20 cellular contexts compared by ENCODE assay signal in genomic region chr11:111840143-111840542, GRCh38. TPM values are rescaled to one million over a fixed set of nuclear protein-coding genes. Genes with fewer than 3 reads are reported as not detected.
DNase-seq lines count a peak whose midpoint lies in the region; ATAC-seq and TF ChIP-seq lines count a peak whose summit lies in the region.
"Had no signal": no experiment of that assay in that cellular context is flagged by ENCODE, and none has a peak within 500 bp of the region (broad histone marks: within the 10 kb centered on the region; RNA-seq: fewer than 3 reads in every experiment).

No MANE protein-coding gene starts in this region.

- 75% methylated on average over 1 of the region's 1 CpG for WGBS in hepatocyte (ENCODE audit: low lambda C conversion rate, missing lambda C conversion rate)
- WGBS in aorta, 2 donors = 95 to 96% methylated on average over 1 of the region's 1 CpG

- no peak overlapping the region for H3K4me3 ChIP-seq in GM23338
- H3K4me3 ChIP-seq in adipocyte (ENCODE audit: low read length) = peak overlapping the region; percentile 47
- no peak overlapping the region for H3K4me3 ChIP-seq in hepatocyte
- no peak overlapping the region for H3K4me3 ChIP-seq in aorta (ENCODE audit: low read length in 2 of 2)

- H3K27ac Mint-ChIP-seq in GM23338 = no peak overlapping the region
- no peak overlapping the region for H3K27ac Mint-ChIP-seq in stimulated activated naive B cell treated with anti-CD40 and anti-IgM and Interleukin-4, amounts not matched to agents 10 μg/mL and 1 μg/mL and 100 μg/mL, for 72 hours
- H3K27ac Mint-ChIP-seq: activated naive CD4-positive, alpha-beta T cell treated with anti-CD3 and anti-CD28 coated beads, Interleukin-2, amount 50 U/mL, for 24 hours; natural killer cell treated with Interleukin-12 subunit alpha and Interleukin-12 subunit beta and Interleukin-15 and Interleukin-18, amount 100 ng/mL, for 72 hours had no signal

- peaks cover 4% of the 10 kb centered on the region; the same call in 1 of the 3 replicates for H3K36me3 Mint-ChIP-seq in GM23338 (ENCODE audit: low read depth)
- peaks cover 17 to 38% of the 10 kb centered on the region in 2 donors for H3K36me3 Mint-ChIP-seq in stimulated activated naive B cell treated with anti-CD40 and anti-IgM and Interleukin-4, amounts not matched to agents 10 μg/mL and 1 μg/mL and 100 μg/mL, for 72 hours

- H3K79me2 ChIP-seq in GM23338 (replicated peaks; ENCODE audit: insufficient read depth) (no peaks in the 10 kb centered on the region), hepatocyte (no peaks in the 10 kb centered on the region)

- H3K9me3 Mint-ChIP-seq in GM23338 = no peaks in the 10 kb centered on the region
- no peaks in the 10 kb centered on the region for H3K9me3 Mint-ChIP-seq in stimulated activated naive B cell treated with anti-CD40 and anti-IgM and Interleukin-4, amounts not matched to agents 10 μg/mL and 1 μg/mL and 100 μg/mL, for 72 hours
- H3K9me3 Mint-ChIP-seq: activated naive CD4-positive, alpha-beta T cell treated with anti-CD3 and anti-CD28 coated beads, Interleukin-2, amount 50 U/mL, for 24 hours; natural killer cell treated with Interleukin-12 subunit alpha and Interleukin-12 subunit beta and Interleukin-15 and Interleukin-18, amount 100 ng/mL, for 72 hours had no signal

- TF ChIP-seq CTCF in GM23338 (conservative IDR thresholded peaks at IDR 0.05; ENCODE audit: low read depth in 2 of 2) (no peak), hepatocyte (IDR thresholded peaks at IDR 0.05; ENCODE audit: poor library complexity) (no peak)

- no peak overlapping the region for H3K4me3 Mint-ChIP-seq in GM23338
- H3K4me3 Mint-ChIP-seq in stimulated activated naive B cell treated with anti-CD40 and anti-IgM and Interleukin-4, amounts not matched to agents 10 μg/mL and 1 μg/mL and 100 μg/mL, for 72 hours = no peak overlapping the region
- H3K4me3 Mint-ChIP-seq: activated naive CD4-positive, alpha-beta T cell treated with anti-CD3 and anti-CD28 coated beads, Interleukin-2, amount 50 U/mL, for 24 hours; natural killer cell treated with Interleukin-12 subunit alpha and Interleukin-12 subunit beta and Interleukin-15 and Interleukin-18, amount 100 ng/mL, for 72 hours had no signal

- no peak overlapping the region for H3K4me2 ChIP-seq in GM23338
- no peak overlapping the region for H3K4me2 ChIP-seq in hepatocyte

- H3K9me2 ChIP-seq in GM23338 (ENCODE audit: insufficient read depth) (no peaks in the 10 kb centered on the region), hepatocyte (replicated peaks; ENCODE audit: insufficient read depth) (no peaks in the 10 kb centered on the region)

- H3K27me3 Mint-ChIP-seq in GM23338 (ENCODE audit: insufficient read depth, low read depth, poor library complexity) = no peaks in the 10 kb centered on the region
- no peaks in the 10 kb centered on the region for H3K27me3 Mint-ChIP-seq in stimulated activated naive B cell treated with anti-CD40 and anti-IgM and Interleukin-4, amounts not matched to agents 10 μg/mL and 1 μg/mL and 100 μg/mL, for 72 hours
- H3K27me3 Mint-ChIP-seq: activated naive CD4-positive, alpha-beta T cell treated with anti-CD3 and anti-CD28 coated beads, Interleukin-2, amount 50 U/mL, for 24 hours; natural killer cell treated with Interleukin-12 subunit alpha and Interleukin-12 subunit beta and Interleukin-15 and Interleukin-18, amount 100 ng/mL, for 72 hours had no signal

- H3F3A ChIP-seq in GM23338 (replicated peaks; ENCODE audit: low read depth) = no peaks in the 10 kb centered on the region

- H3K4me1 ChIP-seq in GM23338 (ENCODE audit: insufficient read depth) = peaks cover 5% of the 10 kb centered on the region; the same call in 1 of the 2 replicates
- peaks cover 83% of the 10 kb centered on the region for H3K4me1 ChIP-seq in adipocyte (ENCODE audit: control insufficient read depth, insufficient read depth, low read length)
- peaks cover 28% of the 10 kb centered on the region for H3K4me1 ChIP-seq in hepatocyte (ENCODE audit: insufficient read depth)
- H3K4me1 ChIP-seq in aorta (ENCODE audit: control insufficient read depth in 1 of 2, insufficient read depth in 2 of 2, low read length in 2 of 2) = no peaks in the 10 kb centered on the region

- peaks cover 15% of the 10 kb centered on the region; the same call in 2 of the 3 replicates for H3K4me1 Mint-ChIP-seq in GM23338
- H3K4me1 Mint-ChIP-seq in stimulated activated naive B cell treated with anti-CD40 and anti-IgM and Interleukin-4, amounts not matched to agents 10 μg/mL and 1 μg/mL and 100 μg/mL, for 72 hours = peaks cover 4 to 20% of the 10 kb centered on the region in 2 donors

- H2AFZ ChIP-seq in GM23338 (no peak overlapping the region), hepatocyte (no peak overlapping the region)

- no peaks in the 10 kb centered on the region for H4K20me1 ChIP-seq in GM23338 (replicated peaks; ENCODE audit: insufficient read depth)
- no peaks in the 10 kb centered on the region for H4K20me1 ChIP-seq in hepatocyte (ENCODE audit: insufficient read depth, poor library complexity, severe bottlenecking)

- H3K9me3 ChIP-seq in adipocyte (ENCODE audit: control insufficient read depth, low read length) (no peaks in the 10 kb centered on the region), hepatocyte (ENCODE audit: low read depth) (no peaks in the 10 kb centered on the region), aorta (ENCODE audit: control insufficient read depth, low read length) (no peaks in the 10 kb centered on the region)

- DNase-seq in GM23338 (ENCODE audit: low spot score) (peak; percentile 51), adipocyte (ENCODE audit: low read depth) (peak; percentile 64), hepatocyte (ENCODE audit: low spot score) (no peak), sciatic nerve (ENCODE audit: low spot score) (no peak), aorta (no peak), substantia nigra (lab: John Stamatoyannopoulos, UW) (no peak)
- DNase-seq in stimulated activated naive B cell treated with anti-CD40 and anti-IgM and Interleukin-4, amounts not matched to agents 10 μg/mL and 1 μg/mL and 100 μg/mL, for 72 hours = no peak
- DNase-seq: activated CD4-positive, alpha-beta T cell treated with anti-CD3 and anti-CD28 coated beads for 48 hours; activated T-cell treated with anti-CD3 and anti-CD28 coated beads for 4 hours; AML-193; Calu3; caudate nucleus; GDM1; mammary epithelial cell; NCI-H1930; NCI-H526 treated with DMSO at 0.1 percent for 48 hours; PC-3 had no signal

- H3K9ac ChIP-seq in adipocyte (ENCODE audit: low read length) = peak overlapping the region; percentile 79

- H3K27ac ChIP-seq in GM23338 (ENCODE audit: low read depth) = no peak overlapping the region
- peak overlapping the region; percentile 3 for H3K27ac ChIP-seq in hepatocyte
- H3K27ac ChIP-seq in aorta (ENCODE audit: low read depth in 1 of 2, low read length in 2 of 2) = no peak overlapping the region
- no peak overlapping the region for H3K27ac ChIP-seq in substantia nigra (ENCODE audit: low read depth, low read length, poor library complexity, severe bottlenecking)

- no peaks in the 10 kb centered on the region for H3K36me3 ChIP-seq in GM23338 (ENCODE audit: insufficient read depth)
- peaks cover 11% of the 10 kb centered on the region for H3K36me3 ChIP-seq in adipocyte (ENCODE audit: control insufficient read depth, insufficient read depth, low read length, severe bottlenecking)
- H3K36me3 ChIP-seq in hepatocyte (replicated peaks; ENCODE audit: insufficient read depth, low read depth) = no peaks in the 10 kb centered on the region
- peaks cover 8 to 9% of the 10 kb centered on the region in 2 donors for H3K36me3 ChIP-seq in aorta (ENCODE audit: control insufficient read depth in 1 of 2, insufficient read depth in 2 of 2, low read length in 1 of 2)

- no peaks in the 10 kb centered on the region for H3K27me3 ChIP-seq in GM23338 (ENCODE audit: insufficient read depth)
- H3K27me3 ChIP-seq in adipocyte (replicated peaks; ENCODE audit: control insufficient read depth, insufficient read depth, low read length) = no peaks in the 10 kb centered on the region
- no peaks in the 10 kb centered on the region for H3K27me3 ChIP-seq in hepatocyte
- no peaks in the 10 kb centered on the region for H3K27me3 ChIP-seq in aorta (ENCODE audit: control insufficient read depth in 1 of 2, insufficient read depth in 2 of 2, low read length in 1 of 2)

- peak; percentile 57; the same call in 2 of the 3 replicates for ATAC-seq in GM23338
- ATAC-seq in sciatic nerve = peak; percentile 14
- no peak for ATAC-seq in stimulated activated naive B cell treated with anti-CD40 and anti-IgM and Interleukin-4, amounts not matched to agents 10 μg/mL and 1 μg/mL and 100 μg/mL, for 72 hours (replicated peaks)
- ATAC-seq in GM21529 (IDR thresholded peaks at IDR 0.05; ENCODE audit: unreplicated experiment) = no peak
- no peak for ATAC-seq in aorta (ENCODE audit: low FRiP score)
- ATAC-seq: natural killer cell treated with Interleukin-12 subunit alpha and Interleukin-12 subunit beta and Interleukin-15 and Interleukin-18, amount 100 ng/mL, for 72 hours; PC-3 had no signal

- intact Hi-C loops in sciatic nerve (cut with DNase I) = loop anchor here (10.0 kb wide), 2 partner anchors 55 to 275 kb away; no protein-coding TSS in a partner anchor
- intact Hi-C loops in aorta (cut with DNase I) = loop anchor here (1.0 to 5.0 kb wide), 6 partner anchors 53 to 275 kb away; partner anchors contain the start of gene SIK2 (in 2 of the 2)

TF ChIP-seq in GM23338, 12 proteins besides CTCF, POLR2A, EP300 and RAD21 (continues in another document):
- TF ChIP-seq ZNF114 (CRISPR knock-in tag; IDR thresholded peaks at IDR 0.05) (no peak), POLR2AphosphoS5 (IDR thresholded peaks at IDR 0.05; ENCODE audit: low read depth) (no peak), JUNB (IDR thresholded peaks at IDR 0.05; ENCODE audit: unreplicated experiment) (no peak), NANOG (IDR thresholded peaks at IDR 0.05; ENCODE audit: borderline replicate concordance) (no peak)

RNA-seq across cellular contexts. Expression of gene ALG9, which starts 31.2 kb away (rescaled TPM):
- total RNA-seq in GM23338 (2014; rRNA removed; shearing (Covaris generic)) = 20.2 and 31.1 TPM in 2 replicates
- polyA plus RNA-seq in GM23338 (2016; fragmentation: Nextera tagmentation; extraction: Ambion mirVana) = 24.8 and 25.4 TPM in 2 replicates
- total RNA-seq in hepatocyte = 42.0 and 52.4 TPM in 2 replicates
- polyA plus RNA-seq in hepatocyte = 22.6 and 38.7 TPM in 2 replicates
- total RNA-seq in sciatic nerve = 27.6 TPM
- 10 to 100 TPM; 25.1 to 27.8 TPM for total RNA-seq in aorta
- 10 to 100 TPM in 1 of 2 donors, 1 to 10 TPM in 1; 6.4 to 31.0 TPM for polyA plus RNA-seq in aorta

RNA-seq across cellular contexts. Expression of gene FDXACB1, which starts 38.8 kb away (rescaled TPM):
- 2.4 and 3.0 TPM in 2 replicates for total RNA-seq in GM23338 (2014; rRNA removed; shearing (Covaris generic))
- polyA plus RNA-seq in GM23338 (2016; fragmentation: Nextera tagmentation; extraction: Ambion mirVana) = 1.6 TPM in 2 replicates
- 2.3 and 2.6 TPM in 2 replicates for total RNA-seq in hepatocyte
- polyA plus RNA-seq in hepatocyte = 0.64 and 2.2 TPM in 2 replicates
- total RNA-seq in sciatic nerve = 1.7 TPM
- total RNA-seq in aorta = 1 to 10 TPM; 1.4 to 1.9 TPM
- polyA plus RNA-seq in aorta = 1 to 10 TPM in 1 of 2 donors, under 1 TPM in 1; 0.95 to 1.0 TPM

RNA-seq across cellular contexts. Expression of gene CFAP68, which starts 39.2 kb away (rescaled TPM):
- 9.9 and 15.8 TPM in 2 replicates for total RNA-seq in GM23338 (2014; rRNA removed; shearing (Covaris generic))
- polyA plus RNA-seq in GM23338 (2016; fragmentation: Nextera tagmentation; extraction: Ambion mirVana) (52.8 and 55.8 TPM in 2 replicates), hepatocyte (19.9 and 21.8 TPM in 2 replicates), aorta (10 to 100 TPM; 11.5 to 22.0 TPM)
- total RNA-seq in hepatocyte (21.1 and 24.6 TPM in 2 replicates), sciatic nerve (18.8 TPM), aorta (10 to 100 TPM in 1 of 2 donors, 1 to 10 TPM in 1; 6.6 to 15.2 TPM)

Comparison
In these comparisons a context has a peak if more than half of its experiments do, and no peak if none do; other contexts are left out.
1. ATAC-seq: peak in GM23338 (single experiment) and sciatic nerve (single experiment); none in stimulated activated naive B cell treated with anti-CD40 and anti-IgM and Interleukin-4, amounts not matched to agents 10 μg/mL and 1 μg/mL and 100 μg/mL, for 72 hours (0 of 2), GM21529 (single experiment) and aorta (single experiment).
2. DNase-seq: peak in GM23338 (single experiment) and adipocyte (single experiment); none in hepatocyte (single experiment), sciatic nerve (single experiment), stimulated activated naive B cell treated with anti-CD40 and anti-IgM and Interleukin-4, amounts not matched to agents 10 μg/mL and 1 μg/mL and 100 μg/mL, for 72 hours (single experiment), aorta (0 of 2) and substantia nigra (0 of 49).